Comparison of ENCODE assay signal across 26 cellular contexts in the genomic region with DNA sequence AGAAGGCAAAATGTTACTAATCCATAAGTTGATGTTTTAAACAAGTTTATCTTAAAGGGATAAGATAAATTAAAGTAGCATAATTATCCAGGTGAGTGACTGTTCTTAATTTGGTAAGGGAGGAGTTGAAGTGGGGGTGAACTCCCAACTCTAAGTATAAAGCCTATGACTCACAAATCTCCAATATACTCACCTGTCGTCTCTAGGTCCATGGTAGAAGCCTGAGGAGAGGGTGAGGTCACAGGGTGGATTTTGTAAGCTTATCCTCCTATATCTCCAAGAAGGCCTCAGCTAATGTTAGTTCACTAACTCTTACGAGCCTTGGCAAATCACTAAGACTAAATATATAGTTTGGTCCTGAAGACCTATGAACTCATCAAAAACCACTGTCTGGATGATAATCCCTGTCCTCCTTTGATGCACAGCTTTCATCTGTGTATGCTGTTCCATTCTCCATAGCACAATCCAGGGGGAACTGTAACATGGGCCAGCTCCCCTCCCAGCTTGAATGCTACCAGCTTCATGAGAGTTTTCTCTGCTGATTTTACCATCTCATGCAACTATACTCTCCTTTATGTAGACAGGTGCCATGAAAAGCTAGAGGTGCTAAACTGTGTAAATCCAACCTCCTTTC.
"Had no signal": no experiment of that assay in that cellular context is flagged by ENCODE, and none has a peak within 500 bp of the region (broad histone marks: within the 10 kb centered on the region; RNA-seq: fewer than 3 reads in every experiment).

No MANE protein-coding gene starts in this region.

- H3K27ac ChIP-seq: cardiac muscle cell, hepatocyte, neutrophil, ovary, prostate gland, right atrium auricular region, suprapubic skin, tibial nerve had no signal

- H3K4me3 Mint-ChIP-seq: activated naive CD8-positive, alpha-beta T cell treated with anti-CD3 and anti-CD28 coated beads for 36 hours; activated T-cell treated with anti-CD3 and anti-CD28 coated beads, Interleukin-2, amount 50 U/mL, for 24 hours; immature natural killer cell; memory B cell; nephron; stimulated activated effector memory CD8-positive, alpha-beta T cell treated with anti-CD3 and anti-CD28 coated beads, Interleukin-12 subunit alpha, Interleukin-12 subunit beta, amount 100 ng/mL, for 72 hours; T-helper 1 cell treated with Interleukin-12 subunit alpha and Interleukin-12 subunit beta and Interleukin-4 antibody, amounts not matched to agents 30 μg/mL and 1 μg/mL, for 36 hours; WTC11 had no signal

- H3K27ac Mint-ChIP-seq: activated naive CD8-positive, alpha-beta T cell treated with anti-CD3 and anti-CD28 coated beads for 36 hours; activated T-cell treated with anti-CD3 and anti-CD28 coated beads, Interleukin-2, amount 50 U/mL, for 24 hours; immature natural killer cell; memory B cell; stimulated activated effector memory CD8-positive, alpha-beta T cell treated with anti-CD3 and anti-CD28 coated beads, Interleukin-12 subunit alpha, Interleukin-12 subunit beta, amount 100 ng/mL, for 72 hours; T-helper 1 cell treated with Interleukin-12 subunit alpha and Interleukin-12 subunit beta and Interleukin-4 antibody, amounts not matched to agents 30 μg/mL and 1 μg/mL, for 36 hours; WTC11 had no signal

- H3K36me3 Mint-ChIP-seq: activated naive CD8-positive, alpha-beta T cell treated with anti-CD3 and anti-CD28 coated beads for 36 hours; immature natural killer cell; memory B cell; stimulated activated effector memory CD8-positive, alpha-beta T cell treated with anti-CD3 and anti-CD28 coated beads, Interleukin-12 subunit alpha, Interleukin-12 subunit beta, amount 100 ng/mL, for 72 hours; WTC11 had no signal

- H3K4me1 Mint-ChIP-seq: stimulated activated effector memory CD8-positive, alpha-beta T cell treated with anti-CD3 and anti-CD28 coated beads, Interleukin-12 subunit alpha, Interleukin-12 subunit beta, amount 100 ng/mL, for 72 hours had no signal

- H3K9me3 Mint-ChIP-seq: activated naive CD8-positive, alpha-beta T cell treated with anti-CD3 and anti-CD28 coated beads for 36 hours; activated T-cell treated with anti-CD3 and anti-CD28 coated beads, Interleukin-2, amount 50 U/mL, for 24 hours; nephron; T-helper 1 cell treated with Interleukin-12 subunit alpha and Interleukin-12 subunit beta and Interleukin-4 antibody, amounts not matched to agents 30 μg/mL and 1 μg/mL, for 36 hours; WTC11 had no signal

- H3K9me3 ChIP-seq: neutrophil, ovary, prostate gland, right atrium auricular region, stomach, suprapubic skin, tibial nerve had no signal

- H3K36me3 ChIP-seq: cardiac muscle cell, neutrophil, ovary, prostate gland, right atrium auricular region, stomach, suprapubic skin, tibial nerve had no signal

- H3K27me3 ChIP-seq: cardiac muscle cell, hepatocyte, ovary, right atrium auricular region, stomach, suprapubic skin, tibial nerve had no signal

- DNase-seq: activated CD4-positive, alpha-beta T cell treated with anti-CD3 and anti-CD28 coated beads, Interleukin-2, amount 50 U/mL, for 4 hours; activated CD8-positive, alpha-beta memory T cell treated with anti-CD3 and anti-CD28 coated beads for 24 hours; activated CD8-positive, alpha-beta memory T cell treated with anti-CD3 and anti-CD28 coated beads, Interleukin-2, amount 50 U/mL, for 4 hours; activated naive CD4-positive, alpha-beta T cell treated with Interleukin-2 at 50 U/mL for 16 hours; activated naive CD8-positive, alpha-beta T cell treated with anti-CD3 and anti-CD28 coated beads for 36 hours; activated T-cell treated with anti-CD3 and anti-CD28 coated beads, Interleukin-2, amount 50 U/mL, for 24 hours; cortex of kidney; erythroblast; glutamatergic neuron; immature natural killer cell; ovary; stimulated activated CD4-positive, alpha-beta T cell treated with anti-CD3 and anti-CD28 coated beads, Interleukin-2, amount 100 ng/mL, for 24 hours; stomach; T1000 had no signal

- H3K4me3 ChIP-seq: cardiac muscle cell, hepatocyte, ovary, prostate gland, right atrium auricular region, stomach, suprapubic skin, tibial nerve had no signal

- H3K4me1 ChIP-seq: prostate gland, right atrium auricular region had no signal

- ATAC-seq: stimulated activated effector memory CD8-positive, alpha-beta T cell treated with anti-CD3 and anti-CD28 coated beads, Interleukin-12 subunit alpha, Interleukin-12 subunit beta, amount 100 ng/mL, for 72 hours; WTC11 had no signal
